1 cellular context compared by ENCODE assay signal in the genomic region with DNA sequence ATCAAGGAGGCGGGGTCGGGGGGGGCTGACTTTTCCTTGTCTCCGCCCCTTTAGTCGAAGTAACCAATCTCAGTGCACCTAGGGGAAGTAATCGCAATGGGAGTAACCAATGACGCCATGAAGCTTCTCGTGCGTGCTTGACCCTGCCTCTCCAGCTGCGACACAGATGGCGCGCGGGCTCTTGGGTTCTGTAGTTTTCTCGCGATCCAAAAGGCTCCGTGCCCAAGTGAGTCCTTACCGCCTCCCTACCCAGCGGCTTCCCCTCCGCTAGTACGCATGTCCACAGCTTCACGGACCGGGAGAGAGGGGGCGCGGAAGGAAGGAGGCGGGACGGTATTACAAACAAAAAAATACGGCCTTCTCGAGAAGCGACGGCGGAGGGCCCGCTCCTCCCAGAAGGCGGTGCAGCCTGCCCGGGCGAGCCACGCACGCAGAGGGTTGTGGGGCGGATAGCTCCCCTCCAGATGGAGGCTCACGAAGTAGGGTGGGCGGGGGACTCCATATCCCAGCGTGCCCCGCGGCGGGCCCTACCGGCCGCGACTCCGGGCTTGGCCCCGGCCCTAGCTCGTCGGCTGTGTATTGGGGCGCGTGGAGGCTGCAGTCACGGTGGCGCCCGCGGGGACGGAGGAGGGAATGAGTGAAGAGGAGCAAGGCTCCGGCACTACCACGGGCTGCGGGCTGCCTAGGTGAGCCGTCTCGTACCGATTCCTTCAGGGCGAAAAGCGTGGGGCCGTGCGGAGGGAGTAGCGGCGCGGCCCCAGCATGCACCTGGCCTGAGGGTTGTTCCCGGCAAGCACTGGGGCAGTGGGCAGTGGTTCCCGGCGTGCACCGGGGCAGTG.
TF ChIP-seq lines count a peak whose summit lies in the region.

A gene with protein sequence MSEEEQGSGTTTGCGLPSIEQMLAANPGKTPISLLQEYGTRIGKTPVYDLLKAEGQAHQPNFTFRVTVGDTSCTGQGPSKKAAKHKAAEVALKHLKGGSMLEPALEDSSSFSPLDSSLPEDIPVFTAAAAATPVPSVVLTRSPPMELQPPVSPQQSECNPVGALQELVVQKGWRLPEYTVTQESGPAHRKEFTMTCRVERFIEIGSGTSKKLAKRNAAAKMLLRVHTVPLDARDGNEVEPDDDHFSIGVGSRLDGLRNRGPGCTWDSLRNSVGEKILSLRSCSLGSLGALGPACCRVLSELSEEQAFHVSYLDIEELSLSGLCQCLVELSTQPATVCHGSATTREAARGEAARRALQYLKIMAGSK (plus strand): TSS at position 508 of the 839 bp plus-strand sequence. CDS start 126 bp downstream, at position 634.

TF ChIP-seq in GM12878, 131 proteins besides CTCF, POLR2A, EP300 and RAD21 (continued from another document and continues in another):
- TF ChIP-seq, protein P1, sequence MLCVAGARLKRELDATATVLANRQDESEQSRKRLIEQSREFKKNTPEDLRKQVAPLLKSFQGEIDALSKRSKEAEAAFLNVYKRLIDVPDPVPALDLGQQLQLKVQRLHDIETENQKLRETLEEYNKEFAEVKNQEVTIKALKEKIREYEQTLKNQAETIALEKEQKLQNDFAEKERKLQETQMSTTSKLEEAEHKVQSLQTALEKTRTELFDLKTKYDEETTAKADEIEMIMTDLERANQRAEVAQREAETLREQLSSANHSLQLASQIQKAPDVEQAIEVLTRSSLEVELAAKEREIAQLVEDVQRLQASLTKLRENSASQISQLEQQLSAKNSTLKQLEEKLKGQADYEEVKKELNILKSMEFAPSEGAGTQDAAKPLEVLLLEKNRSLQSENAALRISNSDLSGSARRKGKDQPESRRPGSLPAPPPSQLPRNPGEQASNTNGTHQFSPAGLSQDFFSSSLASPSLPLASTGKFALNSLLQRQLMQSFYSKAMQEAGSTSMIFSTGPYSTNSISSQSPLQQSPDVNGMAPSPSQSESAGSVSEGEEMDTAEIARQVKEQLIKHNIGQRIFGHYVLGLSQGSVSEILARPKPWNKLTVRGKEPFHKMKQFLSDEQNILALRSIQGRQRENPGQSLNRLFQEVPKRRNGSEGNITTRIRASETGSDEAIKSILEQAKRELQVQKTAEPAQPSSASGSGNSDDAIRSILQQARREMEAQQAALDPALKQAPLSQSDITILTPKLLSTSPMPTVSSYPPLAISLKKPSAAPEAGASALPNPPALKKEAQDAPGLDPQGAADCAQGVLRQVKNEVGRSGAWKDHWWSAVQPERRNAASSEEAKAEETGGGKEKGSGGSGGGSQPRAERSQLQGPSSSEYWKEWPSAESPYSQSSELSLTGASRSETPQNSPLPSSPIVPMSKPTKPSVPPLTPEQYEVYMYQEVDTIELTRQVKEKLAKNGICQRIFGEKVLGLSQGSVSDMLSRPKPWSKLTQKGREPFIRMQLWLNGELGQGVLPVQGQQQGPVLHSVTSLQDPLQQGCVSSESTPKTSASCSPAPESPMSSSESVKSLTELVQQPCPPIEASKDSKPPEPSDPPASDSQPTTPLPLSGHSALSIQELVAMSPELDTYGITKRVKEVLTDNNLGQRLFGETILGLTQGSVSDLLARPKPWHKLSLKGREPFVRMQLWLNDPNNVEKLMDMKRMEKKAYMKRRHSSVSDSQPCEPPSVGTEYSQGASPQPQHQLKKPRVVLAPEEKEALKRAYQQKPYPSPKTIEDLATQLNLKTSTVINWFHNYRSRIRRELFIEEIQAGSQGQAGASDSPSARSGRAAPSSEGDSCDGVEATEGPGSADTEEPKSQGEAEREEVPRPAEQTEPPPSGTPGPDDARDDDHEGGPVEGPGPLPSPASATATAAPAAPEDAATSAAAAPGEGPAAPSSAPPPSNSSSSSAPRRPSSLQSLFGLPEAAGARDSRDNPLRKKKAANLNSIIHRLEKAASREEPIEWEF (IDR thresholded peaks at IDR 0.05; ENCODE audit: insufficient replicate concordance, low read depth, low read length): no peak
- TF ChIP-seq, protein P2, sequence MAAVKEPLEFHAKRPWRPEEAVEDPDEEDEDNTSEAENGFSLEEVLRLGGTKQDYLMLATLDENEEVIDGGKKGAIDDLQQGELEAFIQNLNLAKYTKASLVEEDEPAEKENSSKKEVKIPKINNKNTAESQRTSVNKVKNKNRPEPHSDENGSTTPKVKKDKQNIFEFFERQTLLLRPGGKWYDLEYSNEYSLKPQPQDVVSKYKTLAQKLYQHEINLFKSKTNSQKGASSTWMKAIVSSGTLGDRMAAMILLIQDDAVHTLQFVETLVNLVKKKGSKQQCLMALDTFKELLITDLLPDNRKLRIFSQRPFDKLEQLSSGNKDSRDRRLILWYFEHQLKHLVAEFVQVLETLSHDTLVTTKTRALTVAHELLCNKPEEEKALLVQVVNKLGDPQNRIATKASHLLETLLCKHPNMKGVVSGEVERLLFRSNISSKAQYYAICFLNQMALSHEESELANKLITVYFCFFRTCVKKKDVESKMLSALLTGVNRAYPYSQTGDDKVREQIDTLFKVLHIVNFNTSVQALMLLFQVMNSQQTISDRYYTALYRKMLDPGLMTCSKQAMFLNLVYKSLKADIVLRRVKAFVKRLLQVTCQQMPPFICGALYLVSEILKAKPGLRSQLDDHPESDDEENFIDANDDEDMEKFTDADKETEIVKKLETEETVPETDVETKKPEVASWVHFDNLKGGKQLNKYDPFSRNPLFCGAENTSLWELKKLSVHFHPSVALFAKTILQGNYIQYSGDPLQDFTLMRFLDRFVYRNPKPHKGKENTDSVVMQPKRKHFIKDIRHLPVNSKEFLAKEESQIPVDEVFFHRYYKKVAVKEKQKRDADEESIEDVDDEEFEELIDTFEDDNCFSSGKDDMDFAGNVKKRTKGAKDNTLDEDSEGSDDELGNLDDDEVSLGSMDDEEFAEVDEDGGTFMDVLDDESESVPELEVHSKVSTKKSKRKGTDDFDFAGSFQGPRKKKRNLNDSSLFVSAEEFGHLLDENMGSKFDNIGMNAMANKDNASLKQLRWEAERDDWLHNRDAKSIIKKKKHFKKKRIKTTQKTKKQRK (IDR thresholded peaks at IDR 0.05; ENCODE audit: low read depth, low read length): no peak
- TF ChIP-seq CREM (IDR thresholded peaks at IDR 0.05; ENCODE audit: low read depth) (peak; percentile 93), POLR2AphosphoS5 (IDR thresholded peaks at IDR 0.05; ENCODE audit: low read length) (peak; percentile 90; the same call in 1 of the 2 replicates), SREBF1 (IDR thresholded peaks at IDR 0.05; ENCODE audit: low read length) (peak; percentile 42; the same call in 1 of the 2 replicates), HDAC2 (IDR thresholded peaks at IDR 0.05) (peak; percentile 76; the same call in 1 of the 2 replicates), KAT2A (conservative IDR thresholded peaks at IDR 0.05; ENCODE audit: control insufficient read depth, low read depth, low read length) (no peak), HCFC1 (IDR thresholded peaks at IDR 0.05; ENCODE audit: low read length) (peak; percentile 79), SUPT20H (IDR thresholded peaks at IDR 0.05; ENCODE audit: borderline replicate concordance, control insufficient read depth, low read depth, low read length) (no peak), SMAD1 (IDR thresholded peaks at IDR 0.05; ENCODE audit: low read depth, partially characterized antibody) (no peak), FOXK2 (IDR thresholded peaks at IDR 0.05) (no peak), SIN3A (IDR thresholded peaks at IDR 0.05; ENCODE audit: low read depth, low read length) (peak; percentile 90; the same call in 1 of the 2 replicates), ETV6 (conservative IDR thresholded peaks at IDR 0.05 in 1 of 2, IDR thresholded peaks at IDR 0.05 in 1 of 2; ENCODE audit: borderline replicate concordance in 1 of 2, low read depth in 1 of 2) (no peak), NKRF (conservative IDR thresholded peaks at IDR 0.05) (peak; percentile 93; the same call in 1 of the 2 replicates), MYC (IDR thresholded peaks at IDR 0.05; ENCODE audit: insufficient read depth, insufficient read length, insufficient replicate concordance, low read length, severe bottlenecking) (peak; percentile 71), FOS (IDR thresholded peaks at IDR 0.05; ENCODE audit: borderline replicate concordance, extremely low read depth, insufficient read length) (peak; percentile 28), IKZF1 (conservative IDR thresholded peaks at IDR 0.05) (peak; percentile 99), PAX8 (IDR thresholded peaks at IDR 0.05) (no peak), BCL3 (IDR thresholded peaks at IDR 0.05; ENCODE audit: borderline replicate concordance, insufficient read depth, low read depth, low read length, poor library complexity, severe bottlenecking) (no peak), TCF3 (IDR thresholded peaks at IDR 0.05; ENCODE audit: borderline replicate concordance, insufficient read depth, low read depth, low read length) (0 out of 2 replicates have a peak, but pooled peaks have one; percentile 46), ZNF24 (IDR thresholded peaks at IDR 0.05) (no peak), MLLT1 (IDR thresholded peaks at IDR 0.05) (no peak; the same call in 1 of the 2 replicates), RELB (IDR thresholded peaks at IDR 0.05; ENCODE audit: low read depth) (peak; percentile 76; the same call in 1 of the 2 replicates), NR2C1 (IDR thresholded peaks at IDR 0.05) (peak; percentile 75), PAX5 (IDR thresholded peaks at IDR 0.05; ENCODE audit: borderline replicate concordance, low read depth, low read length) (peak; percentile 33; the same call in 1 of the 2 replicates), SMAD5 (IDR thresholded peaks at IDR 0.05; ENCODE audit: low read depth) (peak; percentile 74), ESRRA (IDR thresholded peaks at IDR 0.05; ENCODE audit: low read length) (no peak), IRF3 (IDR thresholded peaks at IDR 0.05) (peak; percentile 49), NRF1 (conservative IDR thresholded peaks at IDR 0.05; ENCODE audit: low read depth, low read length) (peak; percentile 27; the same call in 1 of the 2 replicates), MEF2B (IDR thresholded peaks at IDR 0.05; ENCODE audit: partially characterized antibody, poor library complexity, severe bottlenecking) (peak; percentile 56), SREBF2 (IDR thresholded peaks at IDR 0.05; ENCODE audit: low read length) (no peak; the same call in 1 of the 2 replicates), STAT1 (conservative IDR thresholded peaks at IDR 0.05) (peak; percentile 41; the same call in 1 of the 2 replicates), NFXL1 (IDR thresholded peaks at IDR 0.05; ENCODE audit: borderline replicate concordance) (no peak), ZNF622 (IDR thresholded peaks at IDR 0.05) (no peak), SPI1 (IDR thresholded peaks at IDR 0.05; ENCODE audit: borderline replicate concordance, insufficient read depth, low read depth, low read length) (no peak), EZH2 (IDR thresholded peaks at IDR 0.05; ENCODE audit: borderline replicate concordance, control insufficient read depth, low read depth, low read length) (no peak)
- TF ChIP-seq, protein P3, sequence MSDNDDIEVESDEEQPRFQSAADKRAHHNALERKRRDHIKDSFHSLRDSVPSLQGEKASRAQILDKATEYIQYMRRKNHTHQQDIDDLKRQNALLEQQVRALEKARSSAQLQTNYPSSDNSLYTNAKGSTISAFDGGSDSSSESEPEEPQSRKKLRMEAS (IDR thresholded peaks at IDR 0.05; ENCODE audit: low read depth, low read length): peak; percentile 25; the same call in 1 of the 2 replicates
